In genomic region chr1:202625416-202626360, GRCh38 we compare ENCODE assay signal across 9 cellular contexts.
DNase-seq lines count a peak whose midpoint lies in the region; ATAC-seq, FAIRE-seq and TF ChIP-seq lines count a peak whose summit lies in the region.
"Had no signal": no experiment of that assay in that cellular context is flagged by ENCODE, and none has a peak within 500 bp of the region (broad histone marks: within the 10 kb centered on the region; RNA-seq: fewer than 3 reads in every experiment).

No MANE protein-coding gene starts in this region.

- no peaks in the 10 kb centered on the region for H3K36me3 Mint-ChIP-seq in activated T-helper 17 cell treated with anti-CD3 and anti-CD28 coated beads, Interleukin-2, amount 50 U/mL, for 72 hours (ENCODE audit: low read depth)

- DNase-seq in NCI-H2107 treated with DMSO at 0.1 percent for 48 hours (lab: John Stamatoyannopoulos, UW; ENCODE audit: unreplicated experiment) (peak; percentile 37), NCI-H2107 (lab: John Stamatoyannopoulos, UW) (no peak), RCC 7860 (ENCODE audit: low spot score) (peak; percentile 46), foreskin keratinocyte (peak in 1 of 2 donors; percentile 9), pancreas (peak; percentile 52 to 87 (median 64))

- 28 to 32% methylated on average over 25 to 28 of the region's 28 CpGs for WGBS in pancreas, 2 donors

- H3K4me1 Mint-ChIP-seq in activated T-helper 17 cell treated with anti-CD3 and anti-CD28 coated beads, Interleukin-2, amount 50 U/mL, for 72 hours, result peaks cover 14% of the 10 kb centered on the region

- H3K27ac Mint-ChIP-seq in activated T-helper 17 cell treated with anti-CD3 and anti-CD28 coated beads, Interleukin-2, amount 50 U/mL, for 72 hours, result no peak overlapping the region

- FAIRE-seq in RCC 7860 (lab: Jason Lieb, UNC) (no peak), pancreas (lab: Jason Lieb, UNC) (no peak)
- FAIRE-seq: G401.6 had no signal

- H3K4me1 ChIP-seq in foreskin keratinocyte (no peaks in the 10 kb centered on the region), pancreas (no peaks in the 10 kb centered on the region)

- H3K9me3 Mint-ChIP-seq in activated T-helper 17 cell treated with anti-CD3 and anti-CD28 coated beads, Interleukin-2, amount 50 U/mL, for 72 hours, result no peaks in the 10 kb centered on the region

- no peaks in the 10 kb centered on the region for H3K9me3 ChIP-seq in pancreas

- peaks cover 6% of the 10 kb centered on the region for H3K27me3 Mint-ChIP-seq in activated T-helper 17 cell treated with anti-CD3 and anti-CD28 coated beads, Interleukin-2, amount 50 U/mL, for 72 hours

- ATAC-seq in HG03520 (IDR thresholded peaks at IDR 0.05; ENCODE audit: unreplicated experiment) (peak; percentile 44), foreskin keratinocyte (peak; percentile 80), pancreas (peak; percentile 85 to 94 (median 90)), GM21381 (IDR thresholded peaks at IDR 0.05; ENCODE audit: unreplicated experiment) (no peak)
- peak; percentile 68 for ATAC-seq in activated T-helper 17 cell treated with anti-CD3 and anti-CD28 coated beads, Interleukin-2, amount 50 U/mL, for 72 hours (replicated peaks)

- TF ChIP-seq CTCF in foreskin keratinocyte (conservative IDR thresholded peaks at IDR 0.05) (peak; percentile 75), pancreas (IDR thresholded peaks at IDR 0.05) (peak; percentile 32 to 57 (median 44))

- intact Hi-C loops in pancreas (cut with DNase I), result no loop called here

- no peaks in the 10 kb centered on the region for H3K36me3 ChIP-seq in pancreas

- no peak overlapping the region for H3K4me3 ChIP-seq in pancreas

- H3K27ac ChIP-seq in foreskin keratinocyte (no peak overlapping the region), pancreas (no peak overlapping the region)

- H3K27me3 ChIP-seq in foreskin keratinocyte, result peaks cover 12% of the 10 kb centered on the region
- no peaks in the 10 kb centered on the region for H3K27me3 ChIP-seq in pancreas

- H3K4me3 Mint-ChIP-seq in activated T-helper 17 cell treated with anti-CD3 and anti-CD28 coated beads, Interleukin-2, amount 50 U/mL, for 72 hours, result no peak overlapping the region
